Comparison of ENCODE assay signal across 12 cellular contexts in genomic region chr4:102734116-102734515, GRCh38. TPM values are rescaled to one million over a fixed set of nuclear protein-coding genes. Genes with fewer than 3 reads are reported as not detected.
DNase-seq lines count a peak whose midpoint lies in the region; ATAC-seq and TF ChIP-seq lines count a peak whose summit lies in the region.
"Had no signal": no experiment of that assay in that cellular context is flagged by ENCODE, and none has a peak within 500 bp of the region (broad histone marks: within the 10 kb centered on the region; RNA-seq: fewer than 3 reads in every experiment).

No MANE protein-coding gene starts in this region.

- peaks cover 34% of the 10 kb centered on the region for H3K4me1 ChIP-seq in cardiac muscle cell (ENCODE audit: low read depth)
- H3K4me1 ChIP-seq in heart left ventricle, result peaks cover 0 to 37% (median 11%) of the 10 kb centered on the region in 12 donors
- H3K4me1 ChIP-seq: parathyroid adenoma had no signal

- DNase-seq in cardiac muscle cell (ENCODE audit: low read depth in 1 of 2, low spot score in 1 of 2) (no peak), heart left ventricle (no peak), omental fat pad (ENCODE audit: low spot score) (no peak)
- DNase-seq in activated naive CD8-positive, alpha-beta T cell treated with anti-CD3 and anti-CD28 coated beads, Interleukin-2, amount 50 U/mL, for 24 hours, result no peak
- no peak for DNase-seq in stimulated activated naive B cell treated with anti-CD40 and anti-IgM and Interleukin-4, amounts not matched to agents 10 μg/mL and 1 μg/mL and 100 μg/mL, for 72 hours
- DNase-seq in stimulated activated CD4-positive, alpha-beta T cell treated with anti-CD3 and anti-CD28 coated beads, Interleukin-1b, Interleukin-23, amount 100 ng/mL, for 48 hours, result no peak
- DNase-seq: erythroblast; NCI-H1694 treated with DMSO at 0.1 percent for 48 hours; stimulated activated naive CD4-positive, alpha-beta T cell had no signal

- H3K4me3 ChIP-seq in cardiac muscle cell (no peak overlapping the region), heart left ventricle (no peak overlapping the region)

- no peak for TF ChIP-seq CTCF in cardiac muscle cell (IDR thresholded peaks at IDR 0.05; ENCODE audit: low read depth, low read length)
- TF ChIP-seq CTCF in heart left ventricle (IDR thresholded peaks at IDR 0.05), result no peak
- no peak for TF ChIP-seq CTCF in omental fat pad (IDR thresholded peaks at IDR 0.05)

- TF ChIP-seq POLR2A in heart left ventricle (IDR thresholded peaks at IDR 0.05), result no peak

- H3K9me3 ChIP-seq in cardiac muscle cell (ENCODE audit: low read depth), result no peaks in the 10 kb centered on the region
- H3K9me3 ChIP-seq in heart left ventricle, result peaks cover 0 to 27% (median 10%) of the 10 kb centered on the region in 12 donors

- intact Hi-C loops in heart left ventricle (cut with DNase I), result no loop called here

- H3K27me3 Mint-ChIP-seq in activated naive CD8-positive, alpha-beta T cell treated with anti-CD3 and anti-CD28 coated beads, Interleukin-2, amount 50 U/mL, for 24 hours, result no peaks in the 10 kb centered on the region
- no peaks in the 10 kb centered on the region for H3K27me3 Mint-ChIP-seq in stimulated activated naive B cell treated with anti-CD40 and anti-IgM and Interleukin-4, amounts not matched to agents 10 μg/mL and 1 μg/mL and 100 μg/mL, for 72 hours

- H3K9me3 Mint-ChIP-seq in activated naive CD8-positive, alpha-beta T cell treated with anti-CD3 and anti-CD28 coated beads, Interleukin-2, amount 50 U/mL, for 24 hours, result peaks cover 27% of the 10 kb centered on the region
- H3K9me3 Mint-ChIP-seq in stimulated activated naive B cell treated with anti-CD40 and anti-IgM and Interleukin-4, amounts not matched to agents 10 μg/mL and 1 μg/mL and 100 μg/mL, for 72 hours, result peaks cover 15 to 16% of the 10 kb centered on the region in 2 donors

- H3K27ac ChIP-seq in cardiac muscle cell (peak overlapping the region; percentile 84), heart left ventricle (peak overlapping the region in 5 of 12 donors; percentile 9 to 67 (median 42))
- H3K27ac ChIP-seq: parathyroid adenoma had no signal

- H3K36me3 Mint-ChIP-seq in activated naive CD8-positive, alpha-beta T cell treated with anti-CD3 and anti-CD28 coated beads, Interleukin-2, amount 50 U/mL, for 24 hours (ENCODE audit: low read depth), result peaks cover 35% of the 10 kb centered on the region
- peaks cover 65 to 79% of the 10 kb centered on the region in 2 donors for H3K36me3 Mint-ChIP-seq in stimulated activated naive B cell treated with anti-CD40 and anti-IgM and Interleukin-4, amounts not matched to agents 10 μg/mL and 1 μg/mL and 100 μg/mL, for 72 hours

- H3K4me1 Mint-ChIP-seq in activated naive CD8-positive, alpha-beta T cell treated with anti-CD3 and anti-CD28 coated beads, Interleukin-2, amount 50 U/mL, for 24 hours, result peaks cover 28% of the 10 kb centered on the region
- peaks cover 44 to 74% of the 10 kb centered on the region in 2 donors for H3K4me1 Mint-ChIP-seq in stimulated activated naive B cell treated with anti-CD40 and anti-IgM and Interleukin-4, amounts not matched to agents 10 μg/mL and 1 μg/mL and 100 μg/mL, for 72 hours

- no peaks in the 10 kb centered on the region for H3K27me3 ChIP-seq in cardiac muscle cell
- no peaks in the 10 kb centered on the region for H3K27me3 ChIP-seq in heart left ventricle

- 89 to 95% (median 94%) methylated on average over 5 of the region's 5 CpGs for WGBS in heart left ventricle, 4 donors

- peak overlapping the region; percentile 40 for H3K27ac Mint-ChIP-seq in activated naive CD8-positive, alpha-beta T cell treated with anti-CD3 and anti-CD28 coated beads, Interleukin-2, amount 50 U/mL, for 24 hours
- peak overlapping the region; percentile 88 for H3K27ac Mint-ChIP-seq in stimulated activated naive B cell treated with anti-CD40 and anti-IgM and Interleukin-4, amounts not matched to agents 10 μg/mL and 1 μg/mL and 100 μg/mL, for 72 hours

- ATAC-seq in heart left ventricle (no peak), HG02798 (IDR thresholded peaks at IDR 0.05; ENCODE audit: poor library complexity, unreplicated experiment) (peak; percentile 56), GM19328 (IDR thresholded peaks at IDR 0.05; ENCODE audit: unreplicated experiment) (no peak), omental fat pad (ENCODE audit: low FRiP score) (no peak)
- no peak for ATAC-seq in activated naive CD8-positive, alpha-beta T cell treated with anti-CD3 and anti-CD28 coated beads, Interleukin-2, amount 50 U/mL, for 24 hours
- no peak for ATAC-seq in stimulated activated naive B cell treated with anti-CD40 and anti-IgM and Interleukin-4, amounts not matched to agents 10 μg/mL and 1 μg/mL and 100 μg/mL, for 72 hours (replicated peaks)

- H3K36me3 ChIP-seq in cardiac muscle cell, result peaks cover 4% of the 10 kb centered on the region
- H3K36me3 ChIP-seq in heart left ventricle, result peaks cover 0 to 3% (median 0%) of the 10 kb centered on the region in 9 donors

- H3K4me3 Mint-ChIP-seq in activated naive CD8-positive, alpha-beta T cell treated with anti-CD3 and anti-CD28 coated beads, Interleukin-2, amount 50 U/mL, for 24 hours, result no peak overlapping the region
- H3K4me3 Mint-ChIP-seq in stimulated activated naive B cell treated with anti-CD40 and anti-IgM and Interleukin-4, amounts not matched to agents 10 μg/mL and 1 μg/mL and 100 μg/mL, for 72 hours, result no peak overlapping the region

RNA-seq across cellular contexts. Expression of gene MANBA, which starts 26.7 kb away (rescaled TPM):
- total RNA-seq in cardiac muscle cell (74.5 and 82.3 TPM in 2 replicates), heart left ventricle (10 to 100 TPM; 25.0 to 44.0 (median 36.9) TPM), omental fat pad (10 to 100 TPM; 27.1 to 37.8 (median 35.1) TPM)
- polyA plus RNA-seq in cardiac muscle cell (49.5 and 58.8 TPM in 2 replicates), heart left ventricle (10 to 100 TPM in 1 of 2 donors, 1 to 10 TPM in 1; 6.2 to 16.9 TPM)
